33 cellular contexts compared by ENCODE assay signal in the genomic region with DNA sequence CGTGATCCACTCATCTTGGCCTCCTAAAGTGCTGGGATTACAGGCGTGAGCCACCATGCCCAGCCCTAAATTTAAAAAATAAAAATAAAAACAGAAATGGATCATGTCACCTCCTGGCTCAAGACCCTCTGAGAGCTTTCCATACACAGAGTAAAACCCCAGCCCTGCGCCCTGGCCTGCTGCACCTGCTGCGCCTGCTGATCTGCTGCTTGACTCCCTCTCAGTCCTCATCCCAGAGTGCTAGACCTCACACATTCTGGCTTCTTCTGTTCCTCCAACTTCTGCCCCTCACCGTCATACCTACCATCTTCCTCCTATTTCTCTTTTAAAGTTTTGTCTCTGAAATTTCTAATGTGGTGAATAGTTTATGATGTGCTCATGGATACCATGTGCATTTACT.
"Had no signal": no experiment of that assay in that cellular context is flagged by ENCODE, and none has a peak within 500 bp of the region (broad histone marks: within the 10 kb centered on the region; RNA-seq: fewer than 3 reads in every experiment).

No MANE protein-coding gene starts in this region.

- ATAC-seq: activated CD8-positive, alpha-beta T cell treated with anti-CD3 and anti-CD28 coated beads for 36 hours; activated naive CD8-positive, alpha-beta T cell treated with anti-CD3 and anti-CD28 coated beads, Interleukin-2, amount 50 U/mL, for 24 hours; activated T-cell treated with anti-CD3 and anti-CD28 coated beads, Interleukin-2, amount 50 U/mL, for 4 hours; activated T-cell treated with anti-CD3 and anti-CD28 coated beads, Interleukin-2, amount 50 U/mL, for 72 hours had no signal

- H3K4me3 ChIP-seq: ascending aorta, cardiac muscle cell had no signal

- H3K27ac Mint-ChIP-seq: activated CD4-positive, alpha-beta memory T cell treated with anti-CD3 and anti-CD28 coated beads for 36 hours; activated CD4-positive, alpha-beta T cell treated with anti-CD3 and anti-CD28 coated beads, Interleukin-2, amount 10 ng/mL, durations not matched to agents 24 days and 14 days; activated CD8-positive, alpha-beta T cell treated with anti-CD3 and anti-CD28 coated beads for 36 hours; activated naive CD8-positive, alpha-beta T cell; activated naive CD8-positive, alpha-beta T cell treated with anti-CD3 and anti-CD28 coated beads, Interleukin-2, amount 10 ng/mL, durations not matched to agents 7 days and 5 days; activated naive CD8-positive, alpha-beta T cell treated with anti-CD3 and anti-CD28 coated beads, Interleukin-2, amount 50 U/mL, for 24 hours; activated T-cell treated with anti-CD3 and anti-CD28 coated beads, Interleukin-2, amount 50 U/mL, for 72 hours; activated T-helper 1 cell treated with anti-CD3 and anti-CD28 coated beads, Interleukin-12 subunit alpha, Interleukin-12 subunit beta, Interleukin-2, Interleukin-4 antibody, amounts not matched to agents 30 ng/mL and 10 ng/mL and 1 ng/mL, durations not matched to agents 14 hours and 24 hours and 36 hours; activated T-helper 2 cell treated with anti-CD3 and anti-CD28 coated beads, Interferon-gamma antibody, Interleukin-2, Interleukin-4, amounts not matched to agents 10 μg/mL and 5 μg/mL and 100 μg/mL, durations not matched to agents 14 hours and 24 hours and 36 hours; brain; T-helper 1 cell treated with Interleukin-12 subunit alpha and Interleukin-12 subunit beta and Interleukin-4 antibody, amounts not matched to agents 30 μg/mL and 1 μg/mL, for 36 hours; T-helper 2 cell treated with Interferon-gamma antibody and Interleukin-4, amounts not matched to agents 5 μg/mL and 100 μg/mL, for 36 hours had no signal

- H3K36me3 Mint-ChIP-seq: activated CD4-positive, alpha-beta memory T cell treated with anti-CD3 and anti-CD28 coated beads for 36 hours; activated naive CD8-positive, alpha-beta T cell; activated naive CD8-positive, alpha-beta T cell treated with anti-CD3 and anti-CD28 coated beads, Interleukin-2, amount 10 ng/mL, durations not matched to agents 7 days and 5 days; brain had no signal

- H3K27me3 ChIP-seq: ascending aorta, cardiac muscle cell had no signal

- DNase-seq: activated B cell treated with CpG ODN at 0.5 μM for 24 hours; activated CD4-positive, alpha-beta memory T cell treated with anti-CD3 and anti-CD28 coated beads for 36 hours; activated CD4-positive, alpha-beta T cell treated with anti-CD3 and anti-CD28 coated beads for 4 hours; activated CD4-positive, alpha-beta T cell treated with anti-CD3 and anti-CD28 coated beads, Interleukin-2, amount 10 ng/mL, durations not matched to agents 24 days and 14 days; activated CD4-positive, alpha-beta T cell treated with anti-CD3 and anti-CD28 coated beads, Interleukin-2, amount 50 U/mL, for 1 hour; activated CD4-positive, alpha-beta T cell treated with anti-CD3 and anti-CD28 coated beads, Interleukin-2, amount 50 U/mL, for 4 hours; activated CD4-positive, CD25-positive, alpha-beta regulatory T cell treated with anti-CD3 and anti-CD28 coated beads, Interleukin-2, amount 50 U/mL, for 72 hours; activated CD8-positive, alpha-beta memory T cell treated with anti-CD3 and anti-CD28 coated beads, Interleukin-2, amount 50 U/mL, for 4 hours; activated CD8-positive, alpha-beta T cell treated with anti-CD3 and anti-CD28 coated beads for 36 hours; activated effector memory CD4-positive, alpha-beta T cell treated with Interleukin-2 at 50 U/mL for 16 hours; activated gamma-delta T cell; activated naive CD4-positive, alpha-beta T cell treated with anti-CD3 and anti-CD28 coated beads, Interleukin-2, amount 50 U/mL, for 16 hours; activated naive CD4-positive, alpha-beta T cell treated with Interleukin-2 at 50 U/mL for 16 hours; activated naive CD8-positive, alpha-beta T cell treated with anti-CD3 and anti-CD28 coated beads, Interleukin-2, amount 10 ng/mL, durations not matched to agents 7 days and 5 days; activated naive CD8-positive, alpha-beta T cell treated with anti-CD3 and anti-CD28 coated beads, Interleukin-2, amount 50 U/mL, for 24 hours; activated T-cell treated with anti-CD3 and anti-CD28 coated beads for 4 hours; activated T-cell treated with anti-CD3 and anti-CD28 coated beads, Interleukin-2, amount 50 U/mL, for 1 hour; activated T-cell treated with anti-CD3 and anti-CD28 coated beads, Interleukin-2, amount 50 U/mL, for 4 hours; activated T-cell treated with anti-CD3 and anti-CD28 coated beads, Interleukin-2, amount 50 U/mL, for 72 hours; amygdala; central memory CD4-positive, alpha-beta T cell; T-helper 1 cell; T-helper 2 cell; T-helper 9 cell had no signal

- H3K27ac ChIP-seq: ascending aorta, cardiac muscle cell, VCaP had no signal

- H3K36me3 ChIP-seq: ascending aorta, cardiac muscle cell had no signal

- H3K9me3 ChIP-seq: ascending aorta had no signal

- H3K4me3 Mint-ChIP-seq: activated B cell treated with CpG ODN at 0.5 μM for 24 hours; activated CD4-positive, alpha-beta memory T cell treated with anti-CD3 and anti-CD28 coated beads for 36 hours; activated CD4-positive, alpha-beta T cell treated with anti-CD3 and anti-CD28 coated beads, Interleukin-2, amount 10 ng/mL, durations not matched to agents 24 days and 14 days; activated CD8-positive, alpha-beta T cell treated with anti-CD3 and anti-CD28 coated beads for 36 hours; activated naive CD8-positive, alpha-beta T cell; activated naive CD8-positive, alpha-beta T cell treated with anti-CD3 and anti-CD28 coated beads, Interleukin-2, amount 10 ng/mL, durations not matched to agents 7 days and 5 days; activated naive CD8-positive, alpha-beta T cell treated with anti-CD3 and anti-CD28 coated beads, Interleukin-2, amount 50 U/mL, for 24 hours; activated T-cell treated with anti-CD3 and anti-CD28 coated beads, Interleukin-2, amount 50 U/mL, for 4 hours; activated T-cell treated with anti-CD3 and anti-CD28 coated beads, Interleukin-2, amount 50 U/mL, for 72 hours; activated T-helper 1 cell treated with anti-CD3 and anti-CD28 coated beads, Interleukin-12 subunit alpha, Interleukin-12 subunit beta, Interleukin-2, Interleukin-4 antibody, amounts not matched to agents 30 ng/mL and 10 ng/mL and 1 ng/mL, durations not matched to agents 14 hours and 24 hours and 36 hours; brain; T-helper 1 cell treated with Interleukin-12 subunit alpha and Interleukin-12 subunit beta and Interleukin-4 antibody, amounts not matched to agents 30 μg/mL and 1 μg/mL, for 36 hours; T-helper 2 cell treated with Interferon-gamma antibody and Interleukin-4, amounts not matched to agents 5 μg/mL and 100 μg/mL, for 36 hours had no signal

- H3K9me3 Mint-ChIP-seq: activated B cell treated with CpG ODN at 0.5 μM for 24 hours; activated CD4-positive, alpha-beta memory T cell treated with anti-CD3 and anti-CD28 coated beads for 36 hours; activated CD4-positive, alpha-beta T cell treated with anti-CD3 and anti-CD28 coated beads, Interleukin-2, amount 10 ng/mL, durations not matched to agents 24 days and 14 days; activated CD8-positive, alpha-beta T cell treated with anti-CD3 and anti-CD28 coated beads for 36 hours; activated naive CD8-positive, alpha-beta T cell treated with anti-CD3 and anti-CD28 coated beads, Interleukin-2, amount 10 ng/mL, durations not matched to agents 7 days and 5 days; activated naive CD8-positive, alpha-beta T cell treated with anti-CD3 and anti-CD28 coated beads, Interleukin-2, amount 50 U/mL, for 24 hours; activated T-cell treated with anti-CD3 and anti-CD28 coated beads, Interleukin-2, amount 50 U/mL, for 4 hours; activated T-cell treated with anti-CD3 and anti-CD28 coated beads, Interleukin-2, amount 50 U/mL, for 72 hours; activated T-helper 1 cell treated with anti-CD3 and anti-CD28 coated beads, Interleukin-12 subunit alpha, Interleukin-12 subunit beta, Interleukin-2, Interleukin-4 antibody, amounts not matched to agents 30 ng/mL and 10 ng/mL and 1 ng/mL, durations not matched to agents 14 hours and 24 hours and 36 hours; activated T-helper 2 cell treated with anti-CD3 and anti-CD28 coated beads, Interferon-gamma antibody, Interleukin-2, Interleukin-4, amounts not matched to agents 10 μg/mL and 5 μg/mL and 100 μg/mL, durations not matched to agents 14 hours and 24 hours and 36 hours; brain; T-helper 1 cell treated with Interleukin-12 subunit alpha and Interleukin-12 subunit beta and Interleukin-4 antibody, amounts not matched to agents 30 μg/mL and 1 μg/mL, for 36 hours; T-helper 2 cell treated with Interferon-gamma antibody and Interleukin-4, amounts not matched to agents 5 μg/mL and 100 μg/mL, for 36 hours had no signal

- H3K27me3 Mint-ChIP-seq: activated B cell treated with CpG ODN at 0.5 μM for 24 hours had no signal

- H3K4me1 Mint-ChIP-seq: activated CD4-positive, alpha-beta T cell treated with anti-CD3 and anti-CD28 coated beads, Interleukin-2, amount 10 ng/mL, durations not matched to agents 24 days and 14 days; activated naive CD8-positive, alpha-beta T cell treated with anti-CD3 and anti-CD28 coated beads, Interleukin-2, amount 10 ng/mL, durations not matched to agents 7 days and 5 days had no signal
